Comparison of ENCODE assay signal across 1 cellular context in the genomic region with DNA sequence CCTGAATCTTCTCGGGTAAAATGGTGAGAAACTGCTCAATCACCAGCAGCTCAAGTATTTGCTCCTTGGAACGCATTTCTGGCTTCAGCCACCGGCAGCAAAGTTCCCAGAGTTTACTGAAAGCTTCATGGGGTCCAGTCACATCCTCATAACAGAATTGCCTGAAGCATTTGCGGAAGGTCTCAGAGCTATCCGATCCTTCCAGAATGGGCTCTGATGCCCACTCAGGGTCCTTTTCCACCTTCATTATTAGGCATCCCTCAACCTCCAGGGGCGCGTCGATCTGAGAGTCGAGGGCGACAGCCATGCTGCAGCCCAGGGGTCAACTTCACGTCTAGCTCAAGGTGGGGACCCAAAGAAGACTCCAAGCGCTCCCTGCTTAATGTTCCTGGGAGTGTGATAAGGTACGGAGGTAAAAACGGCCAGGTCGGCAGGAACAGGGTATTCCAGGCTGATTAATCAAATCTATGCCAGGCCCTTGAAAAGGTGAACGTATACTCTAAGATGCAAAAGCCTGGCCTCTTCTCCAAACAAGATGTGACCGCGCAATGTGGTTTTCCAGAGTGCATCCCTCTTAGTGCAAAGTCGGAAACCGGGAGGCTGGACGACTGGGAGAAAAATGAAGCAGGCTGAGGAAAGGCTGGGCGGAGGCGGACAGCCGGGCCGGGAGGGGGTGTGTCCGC.
TF ChIP-seq lines count a peak whose summit lies in the region.

No MANE protein-coding gene starts in this region.

TF ChIP-seq in HEK293, 187 proteins besides CTCF, POLR2A, EP300 and RAD21 (continued from another document and continues in another):
- TF ChIP-seq, protein P1, sequence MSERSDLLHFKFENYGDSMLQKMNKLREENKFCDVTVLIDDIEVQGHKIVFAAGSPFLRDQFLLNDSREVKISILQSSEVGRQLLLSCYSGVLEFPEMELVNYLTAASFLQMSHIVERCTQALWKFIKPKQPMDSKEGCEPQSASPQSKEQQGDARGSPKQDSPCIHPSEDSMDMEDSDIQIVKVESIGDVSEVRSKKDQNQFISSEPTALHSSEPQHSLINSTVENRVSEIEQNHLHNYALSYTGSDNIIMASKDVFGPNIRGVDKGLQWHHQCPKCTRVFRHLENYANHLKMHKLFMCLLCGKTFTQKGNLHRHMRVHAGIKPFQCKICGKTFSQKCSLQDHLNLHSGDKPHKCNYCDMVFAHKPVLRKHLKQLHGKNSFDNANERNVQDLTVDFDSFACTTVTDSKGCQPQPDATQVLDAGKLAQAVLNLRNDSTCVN (tag by site-specific recombination; optimal IDR thresholded peaks at IDR 0.05) = no peak
- TF ChIP-seq ZNF549 (tag by site-specific recombination; IDR thresholded peaks at IDR 0.05) (no peak), ZNF623 (tag by site-specific recombination; IDR thresholded peaks at IDR 0.05) (no peak), MZF1 (tag by site-specific recombination; IDR thresholded peaks at IDR 0.05; ENCODE audit: borderline replicate concordance) (no peak), ZNF221 (tag by site-specific recombination; IDR thresholded peaks at IDR 0.05; ENCODE audit: borderline replicate concordance) (no peak), ZNF248 (tag by site-specific recombination; IDR thresholded peaks at IDR 0.05) (no peak), ZNF585B (tag by site-specific recombination; IDR thresholded peaks at IDR 0.05) (no peak), ZBTB8A (tag by site-specific recombination; IDR thresholded peaks at IDR 0.05) (no peak), ZNF777 (tag by site-specific recombination; IDR thresholded peaks at IDR 0.05; ENCODE audit: borderline replicate concordance) (no peak), ZNF76 (tag by site-specific recombination; IDR thresholded peaks at IDR 0.05; ENCODE audit: borderline replicate concordance, low read depth) (no peak), ZNF544 (tag by site-specific recombination; IDR thresholded peaks at IDR 0.05) (no peak), ZNF621 (tag by site-specific recombination; IDR thresholded peaks at IDR 0.05) (no peak), ZNF561 (tag by site-specific recombination; IDR thresholded peaks at IDR 0.05; ENCODE audit: borderline replicate concordance) (0 out of 2 replicates have a peak, but pooled peaks have one; percentile 50), HOXD13 (CRISPR knock-in tag; IDR thresholded peaks at IDR 0.05; ENCODE audit: borderline replicate concordance) (no peak), ZNF157 (tag by site-specific recombination; IDR thresholded peaks at IDR 0.05) (no peak), ZNF146 (tag by site-specific recombination; IDR thresholded peaks at IDR 0.05) (no peak), SP2 (tag by site-specific recombination; IDR thresholded peaks at IDR 0.05) (peak; percentile 83), ZSCAN16 (tag by site-specific recombination; IDR thresholded peaks at IDR 0.05) (no peak), ZBTB7A (tag by site-specific recombination; IDR thresholded peaks at IDR 0.05; ENCODE audit: low read depth) (no peak), ZNF354C (tag by site-specific recombination; IDR thresholded peaks at IDR 0.05; ENCODE audit: borderline replicate concordance, low read depth) (no peak), ZNF23 (tag by site-specific recombination; IDR thresholded peaks at IDR 0.05; ENCODE audit: borderline replicate concordance) (no peak), KLF1 (tag by site-specific recombination; IDR thresholded peaks at IDR 0.05) (0 out of 2 replicates have a peak, but pooled peaks have one; percentile 78), SP3 (tag by site-specific recombination; IDR thresholded peaks at IDR 0.05) (peak; percentile 24), ZNF311 (tag by site-specific recombination; IDR thresholded peaks at IDR 0.05; ENCODE audit: borderline replicate concordance) (no peak), ZNF404 (tag by site-specific recombination; IDR thresholded peaks at IDR 0.05) (no peak), ZNF677 (tag by site-specific recombination; IDR thresholded peaks at IDR 0.05) (0 out of 2 replicates have a peak, but pooled peaks have one; percentile 13), ZNF837 (tag by site-specific recombination; IDR thresholded peaks at IDR 0.05) (no peak), SP7 (tag by site-specific recombination; IDR thresholded peaks at IDR 0.05) (no peak), ZNF792 (tag by site-specific recombination; IDR thresholded peaks at IDR 0.05) (no peak), ZNF510 (tag by site-specific recombination; IDR thresholded peaks at IDR 0.05; ENCODE audit: insufficient replicate concordance) (no peak), ZNF174 (tag by site-specific recombination; IDR thresholded peaks at IDR 0.05) (no peak)
- TF ChIP-seq, protein P2, sequence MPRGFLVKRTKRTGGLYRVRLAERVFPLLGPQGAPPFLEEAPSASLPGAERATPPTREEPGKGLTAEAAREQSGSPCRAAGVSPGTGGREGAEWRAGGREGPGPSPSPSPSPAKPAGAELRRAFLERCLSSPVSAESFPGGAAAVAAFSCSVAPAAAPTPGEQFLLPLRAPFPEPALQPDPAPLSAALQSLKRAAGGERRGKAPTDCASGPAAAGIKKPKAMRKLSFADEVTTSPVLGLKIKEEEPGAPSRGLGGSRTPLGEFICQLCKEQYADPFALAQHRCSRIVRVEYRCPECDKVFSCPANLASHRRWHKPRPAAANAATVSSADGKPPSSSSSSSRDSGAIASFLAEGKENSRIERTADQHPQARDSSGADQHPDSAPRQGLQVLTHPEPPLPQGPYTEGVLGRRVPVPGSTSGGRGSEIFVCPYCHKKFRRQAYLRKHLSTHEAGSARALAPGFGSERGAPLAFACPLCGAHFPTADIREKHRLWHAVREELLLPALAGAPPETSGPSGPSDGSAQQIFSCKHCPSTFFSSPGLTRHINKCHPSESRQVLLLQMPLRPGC (tag by site-specific recombination; IDR thresholded peaks at IDR 0.05) = no peak
- TF ChIP-seq, protein P3, sequence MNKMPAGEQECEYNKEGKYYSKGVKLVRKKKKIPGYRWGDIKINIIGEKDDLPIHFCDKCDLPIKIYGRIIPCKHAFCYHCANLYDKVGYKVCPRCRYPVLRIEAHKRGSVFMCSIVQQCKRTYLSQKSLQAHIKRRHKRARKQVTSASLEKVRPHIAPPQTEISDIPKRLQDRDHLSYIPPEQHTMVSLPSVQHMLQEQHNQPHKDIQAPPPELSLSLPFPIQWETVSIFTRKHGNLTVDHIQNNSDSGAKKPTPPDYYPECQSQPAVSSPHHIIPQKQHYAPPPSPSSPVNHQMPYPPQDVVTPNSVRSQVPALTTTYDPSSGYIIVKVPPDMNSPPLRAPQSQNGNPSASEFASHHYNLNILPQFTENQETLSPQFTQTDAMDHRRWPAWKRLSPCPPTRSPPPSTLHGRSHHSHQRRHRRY (tag by site-specific recombination; IDR thresholded peaks at IDR 0.05) = no peak
- TF ChIP-seq, protein P4, sequence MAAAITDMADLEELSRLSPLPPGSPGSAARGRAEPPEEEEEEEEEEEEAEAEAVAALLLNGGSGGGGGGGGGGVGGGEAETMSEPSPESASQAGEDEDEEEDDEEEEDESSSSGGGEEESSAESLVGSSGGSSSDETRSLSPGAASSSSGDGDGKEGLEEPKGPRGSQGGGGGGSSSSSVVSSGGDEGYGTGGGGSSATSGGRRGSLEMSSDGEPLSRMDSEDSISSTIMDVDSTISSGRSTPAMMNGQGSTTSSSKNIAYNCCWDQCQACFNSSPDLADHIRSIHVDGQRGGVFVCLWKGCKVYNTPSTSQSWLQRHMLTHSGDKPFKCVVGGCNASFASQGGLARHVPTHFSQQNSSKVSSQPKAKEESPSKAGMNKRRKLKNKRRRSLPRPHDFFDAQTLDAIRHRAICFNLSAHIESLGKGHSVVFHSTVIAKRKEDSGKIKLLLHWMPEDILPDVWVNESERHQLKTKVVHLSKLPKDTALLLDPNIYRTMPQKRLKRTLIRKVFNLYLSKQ (tag by site-specific recombination; IDR thresholded peaks at IDR 0.05; ENCODE audit: borderline replicate concordance) = no peak
- TF ChIP-seq, protein P5, sequence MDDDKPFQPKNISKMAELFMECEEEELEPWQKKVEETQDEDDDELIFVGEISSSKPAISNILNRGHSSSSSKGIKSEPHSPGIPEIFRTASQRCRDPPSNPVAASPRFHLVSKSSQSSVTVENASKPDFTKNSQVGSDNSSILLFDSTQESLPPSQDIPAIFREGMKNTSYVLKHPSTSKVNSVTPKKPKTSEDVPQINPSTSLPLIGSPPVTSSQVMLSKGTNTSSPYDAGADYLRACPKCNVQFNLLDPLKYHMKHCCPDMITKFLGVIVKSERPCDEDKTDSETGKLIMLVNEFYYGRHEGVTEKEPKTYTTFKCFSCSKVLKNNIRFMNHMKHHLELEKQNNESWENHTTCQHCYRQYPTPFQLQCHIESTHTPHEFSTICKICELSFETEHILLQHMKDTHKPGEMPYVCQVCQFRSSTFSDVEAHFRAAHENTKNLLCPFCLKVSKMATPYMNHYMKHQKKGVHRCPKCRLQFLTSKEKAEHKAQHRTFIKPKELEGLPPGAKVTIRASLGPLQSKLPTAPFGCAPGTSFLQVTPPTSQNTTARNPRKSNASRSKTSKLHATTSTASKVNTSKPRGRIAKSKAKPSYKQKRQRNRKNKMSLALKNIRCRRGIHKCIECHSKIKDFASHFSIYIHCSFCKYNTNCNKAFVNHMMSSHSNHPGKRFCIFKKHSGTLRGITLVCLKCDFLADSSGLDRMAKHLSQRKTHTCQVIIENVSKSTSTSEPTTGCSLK (tag by site-specific recombination; IDR thresholded peaks at IDR 0.05) = no peak
- TF ChIP-seq, protein P6, sequence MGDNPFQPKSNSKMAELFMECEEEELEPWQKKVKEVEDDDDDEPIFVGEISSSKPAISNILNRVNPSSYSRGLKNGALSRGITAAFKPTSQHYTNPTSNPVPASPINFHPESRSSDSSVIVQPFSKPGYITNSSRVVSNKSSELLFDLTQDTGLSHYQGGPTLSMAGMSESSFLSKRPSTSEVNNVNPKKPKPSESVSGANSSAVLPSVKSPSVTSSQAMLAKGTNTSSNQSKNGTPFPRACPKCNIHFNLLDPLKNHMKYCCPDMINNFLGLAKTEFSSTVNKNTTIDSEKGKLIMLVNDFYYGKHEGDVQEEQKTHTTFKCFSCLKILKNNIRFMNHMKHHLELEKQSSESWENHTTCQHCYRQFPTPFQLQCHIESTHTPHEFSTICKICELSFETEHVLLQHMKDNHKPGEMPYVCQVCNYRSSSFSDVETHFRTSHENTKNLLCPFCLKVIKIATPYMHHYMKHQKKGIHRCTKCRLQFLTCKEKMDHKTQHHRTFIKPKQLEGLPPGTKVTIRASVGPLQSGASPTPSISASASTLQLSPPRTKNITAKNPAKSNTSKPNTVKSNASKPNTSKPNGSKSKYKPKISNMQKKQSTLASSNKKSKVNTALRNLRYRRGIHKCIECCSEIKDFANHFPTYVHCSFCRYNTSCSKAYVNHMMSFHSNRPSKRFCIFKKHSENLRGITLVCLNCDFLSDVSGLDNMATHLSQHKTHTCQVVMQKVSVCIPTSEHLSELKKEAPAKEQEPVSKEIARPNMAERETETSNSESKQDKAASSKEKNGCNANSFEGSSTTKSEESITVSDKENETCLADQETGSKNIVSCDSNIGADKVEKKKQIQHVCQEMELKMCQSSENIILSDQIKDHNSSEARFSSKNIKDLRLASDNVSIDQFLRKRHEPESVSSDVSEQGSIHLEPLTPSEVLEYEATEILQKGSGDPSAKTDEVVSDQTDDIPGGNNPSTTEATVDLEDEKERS (tag by site-specific recombination; IDR thresholded peaks at IDR 0.05) = no peak
- TF ChIP-seq, protein P7, sequence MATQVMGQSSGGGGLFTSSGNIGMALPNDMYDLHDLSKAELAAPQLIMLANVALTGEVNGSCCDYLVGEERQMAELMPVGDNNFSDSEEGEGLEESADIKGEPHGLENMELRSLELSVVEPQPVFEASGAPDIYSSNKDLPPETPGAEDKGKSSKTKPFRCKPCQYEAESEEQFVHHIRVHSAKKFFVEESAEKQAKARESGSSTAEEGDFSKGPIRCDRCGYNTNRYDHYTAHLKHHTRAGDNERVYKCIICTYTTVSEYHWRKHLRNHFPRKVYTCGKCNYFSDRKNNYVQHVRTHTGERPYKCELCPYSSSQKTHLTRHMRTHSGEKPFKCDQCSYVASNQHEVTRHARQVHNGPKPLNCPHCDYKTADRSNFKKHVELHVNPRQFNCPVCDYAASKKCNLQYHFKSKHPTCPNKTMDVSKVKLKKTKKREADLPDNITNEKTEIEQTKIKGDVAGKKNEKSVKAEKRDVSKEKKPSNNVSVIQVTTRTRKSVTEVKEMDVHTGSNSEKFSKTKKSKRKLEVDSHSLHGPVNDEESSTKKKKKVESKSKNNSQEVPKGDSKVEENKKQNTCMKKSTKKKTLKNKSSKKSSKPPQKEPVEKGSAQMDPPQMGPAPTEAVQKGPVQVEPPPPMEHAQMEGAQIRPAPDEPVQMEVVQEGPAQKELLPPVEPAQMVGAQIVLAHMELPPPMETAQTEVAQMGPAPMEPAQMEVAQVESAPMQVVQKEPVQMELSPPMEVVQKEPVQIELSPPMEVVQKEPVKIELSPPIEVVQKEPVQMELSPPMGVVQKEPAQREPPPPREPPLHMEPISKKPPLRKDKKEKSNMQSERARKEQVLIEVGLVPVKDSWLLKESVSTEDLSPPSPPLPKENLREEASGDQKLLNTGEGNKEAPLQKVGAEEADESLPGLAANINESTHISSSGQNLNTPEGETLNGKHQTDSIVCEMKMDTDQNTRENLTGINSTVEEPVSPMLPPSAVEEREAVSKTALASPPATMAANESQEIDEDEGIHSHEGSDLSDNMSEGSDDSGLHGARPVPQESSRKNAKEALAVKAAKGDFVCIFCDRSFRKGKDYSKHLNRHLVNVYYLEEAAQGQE (tag by site-specific recombination; IDR thresholded peaks at IDR 0.05) = no peak
- TF ChIP-seq, protein P8, sequence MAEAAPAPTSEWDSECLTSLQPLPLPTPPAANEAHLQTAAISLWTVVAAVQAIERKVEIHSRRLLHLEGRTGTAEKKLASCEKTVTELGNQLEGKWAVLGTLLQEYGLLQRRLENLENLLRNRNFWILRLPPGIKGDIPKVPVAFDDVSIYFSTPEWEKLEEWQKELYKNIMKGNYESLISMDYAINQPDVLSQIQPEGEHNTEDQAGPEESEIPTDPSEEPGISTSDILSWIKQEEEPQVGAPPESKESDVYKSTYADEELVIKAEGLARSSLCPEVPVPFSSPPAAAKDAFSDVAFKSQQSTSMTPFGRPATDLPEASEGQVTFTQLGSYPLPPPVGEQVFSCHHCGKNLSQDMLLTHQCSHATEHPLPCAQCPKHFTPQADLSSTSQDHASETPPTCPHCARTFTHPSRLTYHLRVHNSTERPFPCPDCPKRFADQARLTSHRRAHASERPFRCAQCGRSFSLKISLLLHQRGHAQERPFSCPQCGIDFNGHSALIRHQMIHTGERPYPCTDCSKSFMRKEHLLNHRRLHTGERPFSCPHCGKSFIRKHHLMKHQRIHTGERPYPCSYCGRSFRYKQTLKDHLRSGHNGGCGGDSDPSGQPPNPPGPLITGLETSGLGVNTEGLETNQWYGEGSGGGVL (tag by site-specific recombination; IDR thresholded peaks at IDR 0.05) = no peak
- TF ChIP-seq, protein P9, sequence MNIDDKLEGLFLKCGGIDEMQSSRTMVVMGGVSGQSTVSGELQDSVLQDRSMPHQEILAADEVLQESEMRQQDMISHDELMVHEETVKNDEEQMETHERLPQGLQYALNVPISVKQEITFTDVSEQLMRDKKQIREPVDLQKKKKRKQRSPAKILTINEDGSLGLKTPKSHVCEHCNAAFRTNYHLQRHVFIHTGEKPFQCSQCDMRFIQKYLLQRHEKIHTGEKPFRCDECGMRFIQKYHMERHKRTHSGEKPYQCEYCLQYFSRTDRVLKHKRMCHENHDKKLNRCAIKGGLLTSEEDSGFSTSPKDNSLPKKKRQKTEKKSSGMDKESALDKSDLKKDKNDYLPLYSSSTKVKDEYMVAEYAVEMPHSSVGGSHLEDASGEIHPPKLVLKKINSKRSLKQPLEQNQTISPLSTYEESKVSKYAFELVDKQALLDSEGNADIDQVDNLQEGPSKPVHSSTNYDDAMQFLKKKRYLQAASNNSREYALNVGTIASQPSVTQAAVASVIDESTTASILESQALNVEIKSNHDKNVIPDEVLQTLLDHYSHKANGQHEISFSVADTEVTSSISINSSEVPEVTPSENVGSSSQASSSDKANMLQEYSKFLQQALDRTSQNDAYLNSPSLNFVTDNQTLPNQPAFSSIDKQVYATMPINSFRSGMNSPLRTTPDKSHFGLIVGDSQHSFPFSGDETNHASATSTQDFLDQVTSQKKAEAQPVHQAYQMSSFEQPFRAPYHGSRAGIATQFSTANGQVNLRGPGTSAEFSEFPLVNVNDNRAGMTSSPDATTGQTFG (tag by site-specific recombination; IDR thresholded peaks at IDR 0.05; ENCODE audit: borderline replicate concordance) = no peak
